Comparison of ENCODE assay signal across 10 cellular contexts in genomic region chr21:32410916-32411315, GRCh38. TPM values are rescaled to one million over a fixed set of nuclear protein-coding genes. Genes with fewer than 3 reads are reported as not detected.
A peak's percentile ranks its signal among the peaks of the same experiment; 100 is the strongest.
DNase-seq lines count a peak whose midpoint lies in the region; TF ChIP-seq lines count a peak whose summit lies in the region.
"Had no signal": no experiment of that assay in that cellular context is flagged by ENCODE, and none has a peak within 500 bp of the region (broad histone marks: within the 10 kb centered on the region; RNA-seq: fewer than 3 reads in every experiment).

No MANE protein-coding gene starts in this region.

- peak overlapping the region; percentile 86 to 91 for H3K9ac ChIP-seq in mucosa of rectum (ENCODE audit: low read depth in 1 of 2, low read length in 2 of 2)
- H3K9ac ChIP-seq: BLaER1 treated with 17β-estradiol and CSF1 and Interleukin-3, amounts not matched to agents 10 nM and 100 nM had no signal

- H3K9me3 ChIP-seq in breast epithelium, result no peaks in the 10 kb centered on the region
- H3K9me3 ChIP-seq in mucosa of rectum (ENCODE audit: control insufficient read depth in 2 of 2, low read length in 2 of 2), result no peaks in the 10 kb centered on the region
- no peaks in the 10 kb centered on the region for H3K9me3 ChIP-seq in tibial artery
- H3K9me3 ChIP-seq: BLaER1 treated with 17β-estradiol and CSF1 and Interleukin-3, amounts not matched to agents 10 nM and 100 nM had no signal

- TF ChIP-seq CTCF in breast epithelium (IDR thresholded peaks at IDR 0.05) (no peak), tibial artery (IDR thresholded peaks at IDR 0.05) (no peak)

- H3K36me3 ChIP-seq in breast epithelium, result no peaks in the 10 kb centered on the region
- H3K36me3 ChIP-seq in mucosa of rectum (ENCODE audit: control insufficient read depth in 2 of 2, insufficient read depth in 2 of 2, low read length in 2 of 2), result no peaks in the 10 kb centered on the region
- peaks cover 0 to 9% (median 0%) of the 10 kb centered on the region in 3 donors for H3K36me3 ChIP-seq in tibial artery
- H3K36me3 ChIP-seq: BLaER1 treated with 17β-estradiol and CSF1 and Interleukin-3, amounts not matched to agents 10 nM and 100 nM had no signal

- H3K27me3 ChIP-seq in breast epithelium (no peaks in the 10 kb centered on the region), mucosa of rectum (ENCODE audit: control insufficient read depth in 2 of 2, insufficient read depth in 2 of 2, low read length in 2 of 2) (no peaks in the 10 kb centered on the region), tibial artery (no peaks in the 10 kb centered on the region)

- H3K27ac ChIP-seq in breast epithelium (peak overlapping the region; percentile 99), mucosa of rectum (ENCODE audit: low read depth in 2 of 2, low read length in 2 of 2) (peak overlapping the region; percentile 10 to 38), tibial artery (peak overlapping the region; percentile 93 to 98)
- H3K27ac ChIP-seq: BLaER1 treated with 17β-estradiol and CSF1 and Interleukin-3, amounts not matched to agents 10 nM and 100 nM had no signal

- no peak for TF ChIP-seq POLR2A in breast epithelium (IDR thresholded peaks at IDR 0.05)

- H3K4me3 ChIP-seq in breast epithelium, result peak overlapping the region; percentile 71 to 94 (median 82)
- peak overlapping the region in 1 of 2 donors; percentile 80 for H3K4me3 ChIP-seq in mucosa of rectum (ENCODE audit: low read length in 2 of 2)
- peak overlapping the region; percentile 73 to 87 for H3K4me3 ChIP-seq in tibial artery

- H3K4me1 ChIP-seq in breast epithelium, result peaks cover 6 to 24% of the 10 kb centered on the region in 2 donors
- peaks cover 19 to 27% of the 10 kb centered on the region in 2 donors for H3K4me1 ChIP-seq in mucosa of rectum (ENCODE audit: control insufficient read depth in 2 of 2, insufficient read depth in 2 of 2, low read length in 2 of 2)
- H3K4me1 ChIP-seq in tibial artery, result peaks cover 0 to 38% (median 33%) of the 10 kb centered on the region in 4 donors

- peak; percentile 53 for DNase-seq in activated CD8-positive, alpha-beta memory T cell treated with anti-CD3 and anti-CD28 coated beads, Interleukin-2, amount 50 U/mL, for 48 hours
- no peak for DNase-seq in activated CD8-positive, alpha-beta memory T cell treated with anti-CD3 and anti-CD28 coated beads, Interleukin-2, amount 50 U/mL, for 4 hours
- no peak for DNase-seq in breast epithelium (ENCODE audit: low spot score in 2 of 2)
- DNase-seq in tibial artery, result no peak
- no peak for DNase-seq in NCI-H2107 (lab: John Stamatoyannopoulos, UW)
- no peak for DNase-seq in NCI-H2196 treated with DMSO at 0.1 percent for 48 hours (lab: John Stamatoyannopoulos, UW; ENCODE audit: unreplicated experiment)
- DNase-seq in cortex of kidney (lab: John Stamatoyannopoulos, UW), result no peak
- DNase-seq: NCI-H2081 treated with DMSO at 0.1 percent for 48 hours had no signal

- intact Hi-C loops in breast epithelium (cut with DNase I; ENCODE audit: low total_unique reads) (no loop called here), tibial artery (cut with DNase I; ENCODE audit: low total_unique reads) (loop anchor here (5.0 kb wide), 1 partner anchor 156 kb away; no protein-coding TSS in a partner anchor)

RNA-seq across cellular contexts. Expression of gene EVA1C, which starts 1.6 kb away (rescaled TPM):
- 10 to 100 TPM; 30.2 to 69.8 (median 58.5) TPM for total RNA-seq in breast epithelium

RNA-seq across cellular contexts. Expression of gene URB1, which starts 18.1 kb away (rescaled TPM):
- 10 to 100 TPM; 12.8 to 22.2 (median 20.6) TPM for total RNA-seq in breast epithelium

Comparison
In these comparisons a context has a peak if more than half of its experiments do, and no peak if none do; other contexts are left out.
1. H3K27ac ChIP-seq: peak in every context shown above with its lines; median percentile 99 in breast epithelium; 96 in tibial artery; 24 in mucosa of rectum.